Comparison of ENCODE assay signal across 15 cellular contexts in the genomic region with DNA sequence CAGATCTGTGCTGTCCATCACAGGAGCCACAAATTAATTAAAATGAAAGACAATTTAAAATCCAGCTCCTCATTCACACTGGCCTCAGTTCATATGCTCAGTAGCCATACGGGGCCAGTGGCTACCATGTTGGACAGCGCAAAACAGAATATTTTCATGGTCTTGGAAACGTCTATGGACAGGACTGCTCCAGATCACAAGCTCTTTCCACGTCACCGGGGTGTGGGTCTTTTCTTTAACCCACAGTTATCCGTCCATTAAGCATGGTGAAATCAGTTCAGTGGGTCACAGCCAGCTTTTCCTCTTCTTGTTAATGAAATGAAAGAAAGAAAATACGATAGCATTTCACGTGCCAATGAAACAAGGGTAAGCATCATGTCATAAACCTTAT. TPM values are rescaled to one million over a fixed set of nuclear protein-coding genes. Genes with fewer than 3 reads are reported as not detected.
A peak's percentile ranks its signal among the peaks of the same experiment; 100 is the strongest.
DNase-seq lines count a peak whose midpoint lies in the region; ATAC-seq, FAIRE-seq and TF ChIP-seq lines count a peak whose summit lies in the region.
"Had no signal": no experiment of that assay in that cellular context is flagged by ENCODE, and none has a peak within 500 bp of the region (broad histone marks: within the 10 kb centered on the region; RNA-seq: fewer than 3 reads in every experiment).

No MANE protein-coding gene starts in this region.

- no peak for DNase-seq in right atrium auricular region (ENCODE audit: low spot score)
- no peak for DNase-seq in Right ventricle myocardium inferior (ENCODE audit: missing footprints)
- DNase-seq in astrocyte (ENCODE audit: low read depth): no peak
- no peak for DNase-seq in immature natural killer cell
- DNase-seq in NCI-H1436 (lab: John Stamatoyannopoulos, UW): no peak
- DNase-seq in posterior vena cava (ENCODE audit: low spot score): no peak
- DNase-seq: COR-L47; DMS153; NCI-H1048; NCI-H1694 treated with DMSO at 0.1 percent for 48 hours; NK-92 treated with Interleukin-12 subunit alpha and Interleukin-12 subunit beta, amount 100 ng/mL, for 24 hours; PC-3 had no signal

- H3K27ac ChIP-seq in right atrium auricular region: peak overlapping the region; percentile 53 to 87
- H3K27ac ChIP-seq in astrocyte (ENCODE audit: low read depth, low read length): no peak overlapping the region
- H3K27ac ChIP-seq: C4-2B had no signal

- no peaks in the 10 kb centered on the region for H3K9me3 ChIP-seq in right atrium auricular region
- H3K9me3 ChIP-seq in astrocyte (ENCODE audit: insufficient read depth, low read depth, low read length): no peaks in the 10 kb centered on the region

- H3K9ac ChIP-seq in astrocyte (ENCODE audit: low read length): no peak overlapping the region

- H4K20me1 ChIP-seq in astrocyte (ENCODE audit: insufficient read depth, low read length): peaks cover 14% of the 10 kb centered on the region

- no peak overlapping the region for H3K4me3 ChIP-seq in right atrium auricular region
- no peak overlapping the region for H3K4me3 ChIP-seq in astrocyte (ENCODE audit: insufficient read depth, low read depth, low read length)

- H3K79me2 ChIP-seq in astrocyte (ENCODE audit: insufficient read depth, low read length): peaks cover 8% of the 10 kb centered on the region

- H3K4me1 Mint-ChIP-seq in astrocyte (ENCODE audit: low read depth, unreplicated experiment) (peaks cover 34% of the 10 kb centered on the region), immature natural killer cell (peaks cover 89 to 100% of the 10 kb centered on the region in 2 donors)

- H3K27ac Mint-ChIP-seq in astrocyte (ENCODE audit: unreplicated experiment) (no peak overlapping the region), immature natural killer cell (peak overlapping the region; percentile 21 to 100 (median 82))

- ATAC-seq in Right ventricle myocardium inferior (no peak), GM18867 (IDR thresholded peaks at IDR 0.05; ENCODE audit: unreplicated experiment) (no peak), GM21786 (IDR thresholded peaks at IDR 0.05; ENCODE audit: unreplicated experiment) (no peak)
- ATAC-seq: PC-3 had no signal

- H3K36me3 ChIP-seq in right atrium auricular region (peaks cover 9% of the 10 kb centered on the region), astrocyte (ENCODE audit: insufficient read depth, low read length) (no peaks in the 10 kb centered on the region)

- TF ChIP-seq CTCF in right atrium auricular region (IDR thresholded peaks at IDR 0.05) (no peak), astrocyte (IDR thresholded peaks at IDR 0.05; ENCODE audit: insufficient read depth, low read depth, low read length) (no peak)

- peaks cover 0 to 71% of the 10 kb centered on the region in 2 donors for H3K4me1 ChIP-seq in right atrium auricular region
- H3K4me1 ChIP-seq in astrocyte (ENCODE audit: insufficient read depth, low read length): peaks cover 22% of the 10 kb centered on the region

- no peak for FAIRE-seq in astrocyte (lab: Jason Lieb, UNC)

- H3K9me3 Mint-ChIP-seq in astrocyte (ENCODE audit: unreplicated experiment): no peaks in the 10 kb centered on the region
- no peaks in the 10 kb centered on the region for H3K9me3 Mint-ChIP-seq in immature natural killer cell

- H3K4me2 ChIP-seq in astrocyte (ENCODE audit: low read length): peak overlapping the region; percentile 77

- H3K36me3 Mint-ChIP-seq in astrocyte (ENCODE audit: low read depth, unreplicated experiment) (peaks cover 5% of the 10 kb centered on the region), immature natural killer cell (peaks cover 0 to 16% (median 16%) of the 10 kb centered on the region in 3 donors)

- intact Hi-C loops in Right ventricle myocardium inferior (cut with DNase I) (no loop called here), posterior vena cava (cut with DNase I) (no loop called here)

- H3K27me3 Mint-ChIP-seq in astrocyte (ENCODE audit: low read depth, unreplicated experiment) (no peaks in the 10 kb centered on the region), immature natural killer cell (ENCODE audit: low read depth in 3 of 3) (peaks cover 0 to 1% (median 0%) of the 10 kb centered on the region in 3 donors)

- no peak overlapping the region for H2AFZ ChIP-seq in astrocyte (ENCODE audit: low read depth, low read length)

- H3K27me3 ChIP-seq in right atrium auricular region (no peaks in the 10 kb centered on the region), astrocyte (ENCODE audit: insufficient read depth, low read length) (no peaks in the 10 kb centered on the region)

- H3K4me3 Mint-ChIP-seq in astrocyte (ENCODE audit: unreplicated experiment) (no peak overlapping the region), immature natural killer cell (peak overlapping the region in 1 of 5 donors; percentile 3)

RNA-seq across cellular contexts. Expression of gene GFOD1, which starts 24.1 kb away (rescaled TPM):
- total RNA-seq in right atrium auricular region (10 to 100 TPM; 66.2 to 96.3 TPM), Right ventricle myocardium inferior (38.8 TPM), astrocyte (9.6 and 10.8 TPM in 2 replicates), posterior vena cava (10 to 100 TPM; 16.8 to 20.4 TPM)
- 10 to 100 TPM; 22.5 to 68.8 (median 49.3) TPM for polyA plus RNA-seq in immature natural killer cell
